In genomic region chr2:207334631-207335371, GRCh38 we compare ENCODE assay signal across 8 cellular contexts.
DNase-seq lines count a peak whose midpoint lies in the region; ATAC-seq and TF ChIP-seq lines count a peak whose summit lies in the region.

No MANE protein-coding gene starts in this region.

- peak; percentile 40 for DNase-seq in DMS 273 (lab: John Stamatoyannopoulos, UW; ENCODE audit: unreplicated experiment)
- no peak for DNase-seq in DMS 273 treated with DMSO at 0.1 percent for 48 hours (lab: John Stamatoyannopoulos, UW)
- DNase-seq in activated CD4-positive, alpha-beta T cell treated with anti-CD3 and anti-CD28 coated beads, Interleukin-2, amount 10 ng/mL, durations not matched to agents 7 days and 5 days = no peak
- DNase-seq in fibroblast of lung (ENCODE audit: low read depth in 2 of 2) = peak; percentile 96 to 100
- DNase-seq in neural progenitor cell (ENCODE audit: low spot score) = peak; percentile 89
- no peak for DNase-seq in NCI-H526 treated with DMSO at 0.1 percent for 48 hours (lab: John Stamatoyannopoulos, UW)
- DNase-seq in SIG-M5 treated with dmso at 0.1 percent for 504 hours (lab: John Stamatoyannopoulos, UW; ENCODE audit: unreplicated experiment) = no peak

- H4K20me1 ChIP-seq in fibroblast of lung (ENCODE audit: control insufficient read depth, extremely low read depth, insufficient read depth, low read length) (no peaks in the 10 kb centered on the region), neural progenitor cell (ENCODE audit: low read depth) (no peaks in the 10 kb centered on the region)

- ATAC-seq in HG03196 (IDR thresholded peaks at IDR 0.05; ENCODE audit: unreplicated experiment) = peak; percentile 32

- peaks cover 2% of the 10 kb centered on the region for H3K9me3 Mint-ChIP-seq in activated CD4-positive, alpha-beta T cell treated with anti-CD3 and anti-CD28 coated beads, Interleukin-2, amount 10 ng/mL, durations not matched to agents 7 days and 5 days
- peaks cover 2% of the 10 kb centered on the region for H3K9me3 Mint-ChIP-seq in neural progenitor cell

- H2AFZ ChIP-seq in fibroblast of lung (ENCODE audit: low read length) = peak overlapping the region; percentile 47
- H2AFZ ChIP-seq in neural progenitor cell (replicated peaks) = peak overlapping the region; percentile 7

- H3K27ac ChIP-seq in fibroblast of lung (ENCODE audit: insufficient read depth, low read length) (peak overlapping the region; percentile 94), neural progenitor cell (no peak overlapping the region)

- H3K4me1 Mint-ChIP-seq in activated CD4-positive, alpha-beta T cell treated with anti-CD3 and anti-CD28 coated beads, Interleukin-2, amount 10 ng/mL, durations not matched to agents 7 days and 5 days = peaks cover 70% of the 10 kb centered on the region
- H3K4me1 Mint-ChIP-seq in neural progenitor cell = peaks cover 50% of the 10 kb centered on the region

- H3K36me3 Mint-ChIP-seq in activated CD4-positive, alpha-beta T cell treated with anti-CD3 and anti-CD28 coated beads, Interleukin-2, amount 10 ng/mL, durations not matched to agents 7 days and 5 days (ENCODE audit: low read depth) = no peaks in the 10 kb centered on the region
- H3K36me3 Mint-ChIP-seq in neural progenitor cell = no peaks in the 10 kb centered on the region

- H3K27me3 Mint-ChIP-seq in activated CD4-positive, alpha-beta T cell treated with anti-CD3 and anti-CD28 coated beads, Interleukin-2, amount 10 ng/mL, durations not matched to agents 7 days and 5 days = no peaks in the 10 kb centered on the region
- H3K27me3 Mint-ChIP-seq in neural progenitor cell (ENCODE audit: insufficient read depth, low read depth) = peaks cover 3% of the 10 kb centered on the region

- H3K4me3 ChIP-seq in fibroblast of lung (replicated peaks in 1 of 4; ENCODE audit: control extremely low read depth in 1 of 4, insufficient read depth in 1 of 4, low read depth in 3 of 4, low read length in 4 of 4) (peak overlapping the region; percentile 26 to 40 (median 30)), neural progenitor cell (peak overlapping the region; percentile 33)

- peak overlapping the region; percentile 92 for H3K4me2 ChIP-seq in fibroblast of lung (ENCODE audit: extremely low read depth, insufficient read depth, low read length)
- H3K4me2 ChIP-seq in neural progenitor cell = peak overlapping the region; percentile 75

- CTCF ChIA-PET in activated CD4-positive, alpha-beta T cell treated with anti-CD3 and anti-CD28 coated beads, Interleukin-2, amount 10 ng/mL, durations not matched to agents 7 days and 5 days (lab: Charles Lee) = interaction anchor here (0.6 to 1.3 kb wide), 2 partner anchors 9 to 43 kb away, joined by 3 read pairs; no protein-coding TSS in a partner anchor

- peak overlapping the region; percentile 54 for H3K27ac Mint-ChIP-seq in activated CD4-positive, alpha-beta T cell treated with anti-CD3 and anti-CD28 coated beads, Interleukin-2, amount 10 ng/mL, durations not matched to agents 7 days and 5 days
- peak overlapping the region; percentile 96 for H3K27ac Mint-ChIP-seq in neural progenitor cell

- peaks cover 7% of the 10 kb centered on the region for H3F3A ChIP-seq in neural progenitor cell (ENCODE audit: low read depth)

- H3K9me3 ChIP-seq in fibroblast of lung (ENCODE audit: control insufficient read depth, insufficient read depth, low read depth, low read length) = no peaks in the 10 kb centered on the region
- no peaks in the 10 kb centered on the region for H3K9me3 ChIP-seq in neural progenitor cell (ENCODE audit: low read depth)

- TF ChIP-seq CTCF in fibroblast of lung (conservative IDR thresholded peaks at IDR 0.05 in 1 of 2, IDR thresholded peaks at IDR 0.05 in 1 of 2; ENCODE audit: low read depth in 1 of 2, low read length in 2 of 2) (no peak), neural progenitor cell (IDR thresholded peaks at IDR 0.05) (no peak)

- H3K36me3 ChIP-seq in fibroblast of lung (ENCODE audit: control insufficient read depth, insufficient read depth, low read length) (no peaks in the 10 kb centered on the region), neural progenitor cell (no peaks in the 10 kb centered on the region)

- POLR2A ChIA-PET in activated CD4-positive, alpha-beta T cell treated with anti-CD3 and anti-CD28 coated beads, Interleukin-2, amount 10 ng/mL, durations not matched to agents 7 days and 5 days (lab: Charles Lee) = interaction anchor here (0.6 kb wide), 1 partner anchor 8 kb away, joined by 3 read pairs; no protein-coding TSS in a partner anchor

- H3K27me3 ChIP-seq in fibroblast of lung (ENCODE audit: control insufficient read depth, insufficient read depth, low read length) = no peaks in the 10 kb centered on the region
- peaks cover 14% of the 10 kb centered on the region for H3K27me3 ChIP-seq in neural progenitor cell

- H3K79me2 ChIP-seq in fibroblast of lung (ENCODE audit: control insufficient read depth, insufficient read depth, low read length) (no peaks in the 10 kb centered on the region), neural progenitor cell (ENCODE audit: low read depth) (no peaks in the 10 kb centered on the region)

- H3K4me1 ChIP-seq in fibroblast of lung (ENCODE audit: control insufficient read depth, extremely low read depth, insufficient read depth, low read length) = peaks cover 17% of the 10 kb centered on the region
- H3K4me1 ChIP-seq in neural progenitor cell = peaks cover 15% of the 10 kb centered on the region

- H3K9ac ChIP-seq in fibroblast of lung (ENCODE audit: insufficient read depth, low read length) (peak overlapping the region; percentile 60), neural progenitor cell (no peak overlapping the region)

- peak overlapping the region; percentile 14 for H3K4me3 Mint-ChIP-seq in activated CD4-positive, alpha-beta T cell treated with anti-CD3 and anti-CD28 coated beads, Interleukin-2, amount 10 ng/mL, durations not matched to agents 7 days and 5 days
- H3K4me3 Mint-ChIP-seq in neural progenitor cell = peak overlapping the region; percentile 78

Comparison
In these comparisons a context has a peak if more than half of its experiments do, and no peak if none do; other contexts are left out.
1. DNase-seq: peak in DMS 273 (single experiment), fibroblast of lung (2 of 2) and neural progenitor cell (single experiment); none in DMS 273 treated with DMSO at 0.1 percent for 48 hours (single experiment), activated CD4-positive, alpha-beta T cell treated with anti-CD3 and anti-CD28 coated beads, Interleukin-2, amount 10 ng/mL, durations not matched to agents 7 days and 5 days (single experiment), NCI-H526 treated with DMSO at 0.1 percent for 48 hours (single experiment) and SIG-M5 treated with dmso at 0.1 percent for 504 hours (single experiment).